Comparison of ENCODE assay signal across 1 cellular context in genomic region chr14:70289138-70289537, GRCh38.
TF ChIP-seq lines count a peak whose summit lies in the region.

No MANE protein-coding gene starts in this region.

TF ChIP-seq in K562, 482 proteins besides CTCF, POLR2A, EP300 and RAD21 (continued from another document and continues in another):
- TF ChIP-seq SRSF9 (IDR thresholded peaks at IDR 0.05; ENCODE audit: borderline replicate concordance, low read depth, low read length) (no peak), NCOA6 (IDR thresholded peaks at IDR 0.05) (no peak), ZNF407 (IDR thresholded peaks at IDR 0.05; ENCODE audit: low read depth) (no peak), KDM5B (IDR thresholded peaks at IDR 0.05; ENCODE audit: insufficient replicate concordance, low read depth, low read length) (no peak), ZNF121 (CRISPR knock-in tag; conservative IDR thresholded peaks at IDR 0.05) (no peak), EWSR1 (IDR thresholded peaks at IDR 0.05; ENCODE audit: borderline replicate concordance, low read depth, partially characterized antibody) (no peak), CREM (IDR thresholded peaks at IDR 0.05; ENCODE audit: low read depth) (no peak), SAP30 (IDR thresholded peaks at IDR 0.05; ENCODE audit: borderline replicate concordance, insufficient read depth, low read depth, low read length, poor library complexity, severe bottlenecking) (no peak), WHSC1 (IDR thresholded peaks at IDR 0.05; ENCODE audit: low read length) (no peak), ZBTB26 (CRISPR knock-in tag; IDR thresholded peaks at IDR 0.05) (no peak), ZNF609 (CRISPR knock-in tag; IDR thresholded peaks at IDR 0.05; ENCODE audit: borderline replicate concordance) (no peak), AFF1 (IDR thresholded peaks at IDR 0.05; ENCODE audit: low read depth in 1 of 2, partially characterized antibody in 2 of 2) (no peak), MBD1 (CRISPR knock-in tag; IDR thresholded peaks at IDR 0.05) (no peak), ZBTB40 (IDR thresholded peaks at IDR 0.05) (peak; percentile 71), ZBTB40 (CRISPR knock-in tag; IDR thresholded peaks at IDR 0.05) (no peak), ZNF316 (IDR thresholded peaks at IDR 0.05) (peak; percentile 79), SRF (CRISPR knock-in tag; IDR thresholded peaks at IDR 0.05) (no peak), CBX8 (IDR thresholded peaks at IDR 0.05; ENCODE audit: borderline replicate concordance, extremely low read depth, low read depth, low read length, poor library complexity, severe bottlenecking) (no peak), RBFOX2 (IDR thresholded peaks at IDR 0.05; ENCODE audit: low read depth, low read length) (no peak), RFX7 (CRISPR knock-in tag; IDR thresholded peaks at IDR 0.05) (no peak)
